3 cellular contexts compared by ENCODE assay signal in genomic region chr6:24311775-24312174, GRCh38. TPM values are rescaled to one million over a fixed set of nuclear protein-coding genes. Genes with fewer than 3 reads are reported as not detected.
"Had no signal": no experiment of that assay in that cellular context is flagged by ENCODE, and none has a peak within 500 bp of the region (broad histone marks: within the 10 kb centered on the region; RNA-seq: fewer than 3 reads in every experiment).

No MANE protein-coding gene starts in this region.

RNA-seq across cellular contexts. Expression of gene DCDC2, which starts 46.1 kb away (rescaled TPM):
- total RNA-seq: IMR-90, Right ventricle myocardium inferior, RPMI7951 had no signal
- polyA plus RNA-seq: IMR-90 had no signal
